35 cellular contexts compared by ENCODE assay signal in the genomic region with DNA sequence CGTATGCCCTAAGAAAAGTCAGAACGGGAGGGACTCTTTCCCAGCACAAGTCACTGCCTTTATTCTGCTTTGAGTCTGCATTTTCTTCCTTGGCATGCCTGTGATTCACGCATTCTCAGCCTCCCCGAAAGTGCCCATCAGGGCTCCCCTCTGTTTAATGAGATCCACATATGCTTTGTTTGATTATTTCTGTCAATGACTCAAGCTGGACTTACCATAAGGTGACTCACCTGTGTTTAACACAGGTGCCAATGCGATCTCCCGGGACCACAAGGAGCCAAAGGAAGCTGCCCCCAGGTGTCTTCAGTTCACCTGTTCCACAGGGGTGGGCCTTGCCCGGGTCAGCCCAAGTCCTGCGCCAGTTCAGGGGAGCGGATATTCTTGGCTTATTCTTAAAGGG.
"Had no signal": no experiment of that assay in that cellular context is flagged by ENCODE, and none has a peak within 500 bp of the region (broad histone marks: within the 10 kb centered on the region; RNA-seq: fewer than 3 reads in every experiment).

No MANE protein-coding gene starts in this region.

- DNase-seq: activated CD4-positive, alpha-beta memory T cell treated with anti-CD3 and anti-CD28 coated beads for 36 hours; activated CD4-positive, alpha-beta T cell treated with anti-CD3 and anti-CD28 coated beads for 36 hours; activated CD4-positive, alpha-beta T cell treated with anti-CD3 and anti-CD28 coated beads, Interleukin-2, amount 10 ng/mL, durations not matched to agents 24 days and 14 days; activated CD4-positive, CD25-positive, alpha-beta regulatory T cell; activated CD4-positive, CD25-positive, alpha-beta regulatory T cell treated with anti-CD3 and anti-CD28 coated beads, Interleukin-2, amount 50 U/mL, for 72 hours; activated CD8-positive, alpha-beta memory T cell treated with anti-CD3 and anti-CD28 coated beads, Interleukin-2, amount 10 ng/mL, durations not matched to agents 7 days and 5 days; activated CD8-positive, alpha-beta memory T cell treated with anti-CD3 and anti-CD28 coated beads, Interleukin-2, amount 50 U/mL, for 4 hours; activated CD8-positive, alpha-beta T cell treated with anti-CD3 and anti-CD28 coated beads, Interleukin-2, amount 10 ng/mL, durations not matched to agents 7 days and 5 days; activated effector memory CD4-positive, alpha-beta T cell treated with anti-CD3 and anti-CD28 coated beads, Interleukin-2, amount 50 U/mL, for 16 hours; activated naive CD4-positive, alpha-beta T cell treated with anti-CD3 and anti-CD28 coated beads for 36 hours; activated naive CD8-positive, alpha-beta T cell treated with anti-CD3 and anti-CD28 coated beads for 36 hours; activated naive CD8-positive, alpha-beta T cell treated with anti-CD3 and anti-CD28 coated beads, Interleukin-2, amount 50 U/mL, for 24 hours; activated T-cell treated with anti-CD3 and anti-CD28 coated beads, Interleukin-2, amount 50 U/mL, for 1 hour; activated T-cell treated with anti-CD3 and anti-CD28 coated beads, Interleukin-2, amount 50 U/mL, for 48 hours; adrenal gland; caudate nucleus; cortex of kidney; dermis blood vessel endothelial cell; effector CD4-positive, alpha-beta T cell; effector memory CD8-positive, alpha-beta T cell; erythroblast; esophagus squamous epithelium; foreskin melanocyte; heart right ventricle; T-helper 1 cell; T-helper 17 cell; T1000 had no signal

- H3K9me3 Mint-ChIP-seq: activated CD4-positive, alpha-beta memory T cell treated with anti-CD3 and anti-CD28 coated beads for 36 hours; activated CD4-positive, alpha-beta T cell treated with anti-CD3 and anti-CD28 coated beads, Interleukin-2, amount 10 ng/mL, durations not matched to agents 24 days and 14 days; activated naive CD4-positive, alpha-beta T cell treated with anti-CD3 and anti-CD28 coated beads for 36 hours; activated naive CD4-positive, alpha-beta T cell treated with anti-CD3 and anti-CD28 coated beads, Interleukin-2, amount 50 U/mL, for 24 hours; activated naive CD8-positive, alpha-beta T cell treated with anti-CD3 and anti-CD28 coated beads for 36 hours; activated naive CD8-positive, alpha-beta T cell treated with anti-CD3 and anti-CD28 coated beads, Interleukin-2, amount 50 U/mL, for 24 hours; activated T-helper 1 cell treated with anti-CD3 and anti-CD28 coated beads, Interleukin-12 subunit alpha, Interleukin-12 subunit beta, Interleukin-2, Interleukin-4 antibody, amounts not matched to agents 30 ng/mL and 10 ng/mL and 1 ng/mL, durations not matched to agents 14 hours and 24 hours and 36 hours; activated T-helper 2 cell treated with anti-CD3 and anti-CD28 coated beads, Interferon-gamma antibody, Interleukin-2, Interleukin-4, amounts not matched to agents 10 μg/mL and 5 μg/mL and 100 μg/mL, durations not matched to agents 14 hours and 24 hours and 36 hours; T-helper 2 cell treated with Interferon-gamma antibody and Interleukin-4, amounts not matched to agents 5 μg/mL and 100 μg/mL, for 36 hours had no signal

- H3K4me1 ChIP-seq: adrenal gland, ascending aorta, breast epithelium, esophagus squamous epithelium, gastroesophageal sphincter, heart right ventricle had no signal

- H3K4me3 ChIP-seq: adrenal gland, ascending aorta, breast epithelium, esophagus squamous epithelium, gastroesophageal sphincter, heart right ventricle had no signal

- H3K27ac ChIP-seq: adrenal gland, ascending aorta, breast epithelium, esophagus squamous epithelium, gastroesophageal sphincter, heart right ventricle had no signal

- H3K27ac Mint-ChIP-seq: activated CD4-positive, alpha-beta memory T cell treated with anti-CD3 and anti-CD28 coated beads for 36 hours; activated CD4-positive, alpha-beta T cell treated with anti-CD3 and anti-CD28 coated beads for 36 hours; activated CD4-positive, alpha-beta T cell treated with anti-CD3 and anti-CD28 coated beads, Interleukin-2, amount 10 ng/mL, durations not matched to agents 24 days and 14 days; activated CD8-positive, alpha-beta memory T cell treated with anti-CD3 and anti-CD28 coated beads, Interleukin-2, amount 10 ng/mL, durations not matched to agents 7 days and 5 days; activated CD8-positive, alpha-beta T cell treated with anti-CD3 and anti-CD28 coated beads, Interleukin-2, amount 10 ng/mL, durations not matched to agents 7 days and 5 days; activated naive CD4-positive, alpha-beta T cell treated with anti-CD3 and anti-CD28 coated beads for 36 hours; activated naive CD4-positive, alpha-beta T cell treated with anti-CD3 and anti-CD28 coated beads, Interleukin-2, amount 50 U/mL, for 24 hours; activated naive CD8-positive, alpha-beta T cell treated with anti-CD3 and anti-CD28 coated beads for 36 hours; activated naive CD8-positive, alpha-beta T cell treated with anti-CD3 and anti-CD28 coated beads, Interleukin-2, amount 50 U/mL, for 24 hours; activated T-helper 1 cell treated with anti-CD3 and anti-CD28 coated beads, Interleukin-12 subunit alpha, Interleukin-12 subunit beta, Interleukin-2, Interleukin-4 antibody, amounts not matched to agents 30 ng/mL and 10 ng/mL and 1 ng/mL, durations not matched to agents 14 hours and 24 hours and 36 hours; activated T-helper 2 cell treated with anti-CD3 and anti-CD28 coated beads, Interferon-gamma antibody, Interleukin-2, Interleukin-4, amounts not matched to agents 10 μg/mL and 5 μg/mL and 100 μg/mL, durations not matched to agents 14 hours and 24 hours and 36 hours; brain; effector memory CD8-positive, alpha-beta T cell; T-helper 17 cell; T-helper 2 cell treated with Interferon-gamma antibody and Interleukin-4, amounts not matched to agents 5 μg/mL and 100 μg/mL, for 36 hours had no signal

- H3K27me3 ChIP-seq: adrenal gland, ascending aorta, breast epithelium had no signal

- ATAC-seq: activated CD4-positive, alpha-beta T cell treated with anti-CD3 and anti-CD28 coated beads for 36 hours; activated CD8-positive, alpha-beta memory T cell treated with anti-CD3 and anti-CD28 coated beads, Interleukin-2, amount 10 ng/mL, durations not matched to agents 7 days and 5 days; activated CD8-positive, alpha-beta T cell treated with anti-CD3 and anti-CD28 coated beads, Interleukin-2, amount 10 ng/mL, durations not matched to agents 7 days and 5 days; activated naive CD8-positive, alpha-beta T cell treated with anti-CD3 and anti-CD28 coated beads, Interleukin-2, amount 50 U/mL, for 24 hours; effector memory CD8-positive, alpha-beta T cell; gastroesophageal sphincter; heart right ventricle; T-helper 17 cell had no signal

- H3K36me3 Mint-ChIP-seq: activated CD4-positive, alpha-beta memory T cell treated with anti-CD3 and anti-CD28 coated beads for 36 hours; activated CD8-positive, alpha-beta memory T cell treated with anti-CD3 and anti-CD28 coated beads, Interleukin-2, amount 10 ng/mL, durations not matched to agents 7 days and 5 days; activated naive CD4-positive, alpha-beta T cell treated with anti-CD3 and anti-CD28 coated beads, Interleukin-2, amount 50 U/mL, for 24 hours; activated naive CD8-positive, alpha-beta T cell treated with anti-CD3 and anti-CD28 coated beads for 36 hours; brain had no signal

- H3K36me3 ChIP-seq: adrenal gland, ascending aorta, breast epithelium, esophagus squamous epithelium, gastroesophageal sphincter, heart right ventricle had no signal

- H3K4me1 Mint-ChIP-seq: activated CD4-positive, alpha-beta T cell treated with anti-CD3 and anti-CD28 coated beads for 36 hours; activated CD4-positive, alpha-beta T cell treated with anti-CD3 and anti-CD28 coated beads, Interleukin-2, amount 10 ng/mL, durations not matched to agents 24 days and 14 days; activated CD8-positive, alpha-beta memory T cell treated with anti-CD3 and anti-CD28 coated beads, Interleukin-2, amount 10 ng/mL, durations not matched to agents 7 days and 5 days; activated naive CD4-positive, alpha-beta T cell treated with anti-CD3 and anti-CD28 coated beads, Interleukin-2, amount 50 U/mL, for 24 hours; activated naive CD8-positive, alpha-beta T cell treated with anti-CD3 and anti-CD28 coated beads for 36 hours; activated naive CD8-positive, alpha-beta T cell treated with anti-CD3 and anti-CD28 coated beads, Interleukin-2, amount 50 U/mL, for 24 hours; brain; T-helper 17 cell had no signal

- H3K9me3 ChIP-seq: adrenal gland, ascending aorta, breast epithelium, esophagus squamous epithelium, gastroesophageal sphincter, heart right ventricle had no signal

- H3K4me3 Mint-ChIP-seq: activated CD4-positive, alpha-beta memory T cell treated with anti-CD3 and anti-CD28 coated beads for 36 hours; activated CD4-positive, alpha-beta T cell treated with anti-CD3 and anti-CD28 coated beads for 36 hours; activated CD4-positive, alpha-beta T cell treated with anti-CD3 and anti-CD28 coated beads, Interleukin-2, amount 10 ng/mL, durations not matched to agents 24 days and 14 days; activated CD8-positive, alpha-beta memory T cell treated with anti-CD3 and anti-CD28 coated beads, Interleukin-2, amount 10 ng/mL, durations not matched to agents 7 days and 5 days; activated CD8-positive, alpha-beta T cell treated with anti-CD3 and anti-CD28 coated beads, Interleukin-2, amount 10 ng/mL, durations not matched to agents 7 days and 5 days; activated naive CD4-positive, alpha-beta T cell treated with anti-CD3 and anti-CD28 coated beads for 36 hours; activated naive CD4-positive, alpha-beta T cell treated with anti-CD3 and anti-CD28 coated beads, Interleukin-2, amount 50 U/mL, for 24 hours; activated naive CD8-positive, alpha-beta T cell treated with anti-CD3 and anti-CD28 coated beads for 36 hours; activated naive CD8-positive, alpha-beta T cell treated with anti-CD3 and anti-CD28 coated beads, Interleukin-2, amount 50 U/mL, for 24 hours; activated T-helper 1 cell treated with anti-CD3 and anti-CD28 coated beads, Interleukin-12 subunit alpha, Interleukin-12 subunit beta, Interleukin-2, Interleukin-4 antibody, amounts not matched to agents 30 ng/mL and 10 ng/mL and 1 ng/mL, durations not matched to agents 14 hours and 24 hours and 36 hours; brain; effector memory CD8-positive, alpha-beta T cell; T-helper 17 cell; T-helper 2 cell treated with Interferon-gamma antibody and Interleukin-4, amounts not matched to agents 5 μg/mL and 100 μg/mL, for 36 hours had no signal
